ENCODE assay signal across 23 cellular contexts in the genomic region with DNA sequence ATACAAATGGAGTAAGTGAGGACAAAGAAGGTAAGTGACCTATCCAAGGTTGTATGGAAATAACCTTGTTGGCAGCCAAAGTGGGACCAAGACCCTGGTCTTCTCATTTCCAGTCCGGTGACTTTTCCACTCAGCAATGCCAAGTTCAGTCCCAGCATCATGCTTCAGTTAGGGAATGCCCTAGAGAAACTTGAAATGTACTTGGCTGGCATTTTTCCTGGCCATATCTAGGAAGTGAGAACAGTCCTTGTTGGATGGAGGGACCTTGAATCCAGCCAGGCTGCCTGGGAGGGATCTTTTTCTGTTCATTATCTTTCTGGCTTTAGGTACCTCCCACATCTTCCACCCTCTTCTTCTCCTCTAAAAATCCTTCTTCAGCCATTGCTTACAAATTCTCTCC.
DNase-seq lines count a peak whose midpoint lies in the region; ATAC-seq, FAIRE-seq and TF ChIP-seq lines count a peak whose summit lies in the region.
"Had no signal": no experiment of that assay in that cellular context is flagged by ENCODE, and none has a peak within 500 bp of the region (broad histone marks: within the 10 kb centered on the region; RNA-seq: fewer than 3 reads in every experiment).

No MANE protein-coding gene starts in this region.

- H3K27me3 Mint-ChIP-seq in CD14-positive monocyte (ENCODE audit: low read depth in 3 of 3) = peaks cover 0 to 4% (median 2%) of the 10 kb centered on the region in 3 donors

- peak overlapping the region; percentile 1 to 13 for H3K27ac ChIP-seq in ascending aorta
- H3K27ac ChIP-seq in keratinocyte (ENCODE audit: control insufficient read depth, insufficient read depth, low read length) = no peak overlapping the region
- no peak overlapping the region for H3K27ac ChIP-seq in testis
- H3K27ac ChIP-seq: 22Rv1, A549, BLaER1 had no signal

- no peaks in the 10 kb centered on the region for H3K9me3 Mint-ChIP-seq in CD14-positive monocyte
- H3K9me3 Mint-ChIP-seq: CD4-positive, alpha-beta T cell; CD8-positive, alpha-beta T cell had no signal

- TF ChIP-seq POLR2A in testis (IDR thresholded peaks at IDR 0.05) = no peak

- no peak overlapping the region for H3K4me3 Mint-ChIP-seq in CD14-positive monocyte
- H3K4me3 Mint-ChIP-seq: CD4-positive, alpha-beta T cell; CD8-positive, alpha-beta T cell had no signal

- H2AFZ ChIP-seq in keratinocyte (ENCODE audit: control insufficient read depth, low read length) = no peak overlapping the region

- TF ChIP-seq CTCF in ascending aorta (IDR thresholded peaks at IDR 0.05) = no peak
- no peak for TF ChIP-seq CTCF in keratinocyte (optimal IDR thresholded peaks at IDR 0.05 in 1 of 3, IDR thresholded peaks at IDR 0.05 in 1 of 3, conservative IDR thresholded peaks at IDR 0.05 in 1 of 3; ENCODE audit: extremely low read depth in 1 of 3, insufficient read depth in 2 of 3, low read length in 3 of 3)
- no peak for TF ChIP-seq CTCF in CD14-positive monocyte (IDR thresholded peaks at IDR 0.05)
- no peak for TF ChIP-seq CTCF in testis (IDR thresholded peaks at IDR 0.05)

- no peaks in the 10 kb centered on the region for H3K36me3 Mint-ChIP-seq in CD14-positive monocyte
- H3K36me3 Mint-ChIP-seq: CD8-positive, alpha-beta T cell had no signal

- H4K20me1 ChIP-seq in keratinocyte (ENCODE audit: control insufficient read depth, extremely low read depth, insufficient read depth, low read length) = no peaks in the 10 kb centered on the region
- H4K20me1 ChIP-seq: BLaER1 had no signal

- H3K4me3 ChIP-seq in ascending aorta (no peak overlapping the region), keratinocyte (ENCODE audit: control insufficient read depth in 2 of 3, extremely low read depth in 1 of 3, insufficient read depth in 2 of 3, low read depth in 1 of 3, low read length in 3 of 3) (no peak overlapping the region), testis (no peak overlapping the region)
- H3K4me3 ChIP-seq: A549, BLaER1 had no signal

- H3K9me1 ChIP-seq in keratinocyte (ENCODE audit: control insufficient read depth, extremely low read depth, insufficient read depth, low read length) = no peaks in the 10 kb centered on the region

- ATAC-seq in Right ventricle myocardium superior (ENCODE audit: poor library complexity) (peak; percentile 21), HG03354 (IDR thresholded peaks at IDR 0.05; ENCODE audit: poor library complexity, severe bottlenecking, unreplicated experiment) (no peak)
- ATAC-seq: A549; CD8-positive, alpha-beta T cell had no signal

- dilution Hi-C loops in keratinocyte (cut with MboI; ENCODE audit: extremely low pct_ligation_motif_present, low sequenced_read_pairs) = no loop called here

- H3K36me3 ChIP-seq in ascending aorta = no peaks in the 10 kb centered on the region
- H3K36me3 ChIP-seq in keratinocyte (ENCODE audit: control insufficient read depth in 2 of 2, extremely low read depth in 1 of 2, insufficient read depth in 2 of 2, low read length in 2 of 2) = no peaks in the 10 kb centered on the region
- H3K36me3 ChIP-seq in testis (ENCODE audit: low read depth, missing control alignments) = no peaks in the 10 kb centered on the region
- H3K36me3 ChIP-seq: BE2C, BLaER1 had no signal

- DNase-seq in Right ventricle myocardium superior = no peak
- DNase-seq in cardiac septum (ENCODE audit: low spot score) = no peak
- peak in 1 of 2 donors; percentile 55 for DNase-seq in ascending aorta (ENCODE audit: low spot score in 2 of 2)
- DNase-seq in fibroblast of gingiva (ENCODE audit: low read depth) = peak; percentile 24
- no peak for DNase-seq in keratinocyte (ENCODE audit: low read depth, low spot score)
- no peak for DNase-seq in CD14-positive monocyte (ENCODE audit: low spot score)
- DNase-seq in testis = no peak
- DNase-seq: BE2C; C1 segment of cervical spinal cord; Caco-2; Calu3; CD4-positive, alpha-beta T cell; CD8-positive, alpha-beta T cell; DMS79 treated with DMSO at 0.1 percent for 48 hours; GF-D8 had no signal

- intact Hi-C loops in Right ventricle myocardium superior (cut with DNase I) (no loop called here), cardiac septum (cut with DNase I) (no loop called here), ascending aorta (cut with DNase I) (no loop called here), CD14-positive monocyte (cut with micrococcal nuclease) (no loop called here), testis (cut with DNase I; ENCODE audit: low total_unique reads) (no loop called here)

- no peaks in the 10 kb centered on the region for H3K27me3 ChIP-seq in ascending aorta
- no peaks in the 10 kb centered on the region for H3K27me3 ChIP-seq in keratinocyte (ENCODE audit: control insufficient read depth, extremely low read depth, insufficient read depth, low read length)
- no peaks in the 10 kb centered on the region for H3K27me3 ChIP-seq in testis
- H3K27me3 ChIP-seq: BE2C, BLaER1 had no signal

- no peaks in the 10 kb centered on the region for H3K9me3 ChIP-seq in ascending aorta
- H3K9me3 ChIP-seq in keratinocyte (ENCODE audit: control insufficient read depth, low read depth, low read length) = no peaks in the 10 kb centered on the region
- no peaks in the 10 kb centered on the region for H3K9me3 ChIP-seq in testis
- H3K9me3 ChIP-seq: A549, BE2C, BLaER1, Caco-2 had no signal

- H3K9ac ChIP-seq in keratinocyte (ENCODE audit: control insufficient read depth, extremely low read depth, insufficient read depth, low read length) = no peak overlapping the region
- H3K9ac ChIP-seq: BLaER1 had no signal

- FAIRE-seq in keratinocyte (lab: Jason Lieb, UNC) = peak; percentile 43
- FAIRE-seq: A549, D721Med, G401.6, GM12891, GM19239 had no signal

- H3K4me2 ChIP-seq in keratinocyte (ENCODE audit: control insufficient read depth, extremely low read depth, insufficient read depth, low read depth, low read length) = no peak overlapping the region
- H3K4me2 ChIP-seq: A549, BLaER1 had no signal

- WGBS in testis, 2 donors = 53 to 67% methylated on average over 1 of the region's 1 CpG

- no peaks in the 10 kb centered on the region for H3K79me2 ChIP-seq in keratinocyte (ENCODE audit: control insufficient read depth, insufficient read depth, low read length)

- H3K4me1 Mint-ChIP-seq in CD14-positive monocyte = no peaks in the 10 kb centered on the region

- peaks cover 0 to 32% of the 10 kb centered on the region in 2 donors for H3K4me1 ChIP-seq in ascending aorta
- H3K4me1 ChIP-seq in keratinocyte (ENCODE audit: control insufficient read depth, extremely low read depth, insufficient read depth, low read length) = peaks cover 15% of the 10 kb centered on the region
- H3K4me1 ChIP-seq in testis = no peaks in the 10 kb centered on the region
- H3K4me1 ChIP-seq: A549, BE2C, Caco-2 had no signal

- H3K27ac Mint-ChIP-seq in CD14-positive monocyte = no peak overlapping the region
- H3K27ac Mint-ChIP-seq: CD4-positive, alpha-beta T cell; CD8-positive, alpha-beta T cell had no signal

Comparison
In these comparisons a context has a peak if more than half of its experiments do, and no peak if none do; other contexts are left out.
1. H3K27ac ChIP-seq: peak in ascending aorta (2 of 2); none in keratinocyte (single experiment) and testis (0 of 2).